9 cellular contexts compared by ENCODE assay signal in genomic region chr4:10123227-10124101, GRCh38. TPM values are rescaled to one million over a fixed set of nuclear protein-coding genes. Genes with fewer than 3 reads are reported as not detected.
A peak's percentile ranks its signal among the peaks of the same experiment; 100 is the strongest.
DNase-seq lines count a peak whose midpoint lies in the region; ATAC-seq, FAIRE-seq and TF ChIP-seq lines count a peak whose summit lies in the region.
"Had no signal": no experiment of that assay in that cellular context is flagged by ENCODE, and none has a peak within 500 bp of the region (broad histone marks: within the 10 kb centered on the region; RNA-seq: fewer than 3 reads in every experiment).

No MANE protein-coding gene starts in this region.

- no peaks in the 10 kb centered on the region for H3K36me3 Mint-ChIP-seq in activated naive CD4-positive, alpha-beta T cell treated with anti-CD3 and anti-CD28 coated beads, Interleukin-2, amount 50 U/mL, for 72 hours

- H3K27me3 ChIP-seq in heart left ventricle (no peaks in the 10 kb centered on the region), right atrium auricular region (no peaks in the 10 kb centered on the region), upper lobe of right lung (no peaks in the 10 kb centered on the region)

- peak overlapping the region; percentile 72 to 81 for H3K27ac Mint-ChIP-seq in activated naive CD4-positive, alpha-beta T cell treated with anti-CD3 and anti-CD28 coated beads, Interleukin-2, amount 50 U/mL, for 72 hours

- WGBS in heart left ventricle, 4 donors: 51 to 63% (median 59%) methylated on average over 12 of the region's 12 CpGs

- peak in 3 of 4 donors; percentile 9 to 64 (median 24) for ATAC-seq in heart left ventricle
- peak; percentile 56 to 85 for ATAC-seq in activated naive CD4-positive, alpha-beta T cell treated with anti-CD3 and anti-CD28 coated beads, Interleukin-2, amount 50 U/mL, for 72 hours
- ATAC-seq in upper lobe of right lung: peak; percentile 3
- no peak for ATAC-seq in HG03354 (IDR thresholded peaks at IDR 0.05; ENCODE audit: poor library complexity, severe bottlenecking, unreplicated experiment)
- no peak for ATAC-seq in HG03159 (IDR thresholded peaks at IDR 0.05; ENCODE audit: unreplicated experiment)
- ATAC-seq in GM18505 (IDR thresholded peaks at IDR 0.05; ENCODE audit: unreplicated experiment): no peak

- peak in 3 of 5 donors; percentile 44 to 50 (median 46) for DNase-seq in heart left ventricle
- no peak for DNase-seq in right atrium auricular region (ENCODE audit: low spot score)
- peak in 1 of 2 donors; percentile 61 for DNase-seq in activated naive CD4-positive, alpha-beta T cell treated with anti-CD3 and anti-CD28 coated beads, Interleukin-2, amount 50 U/mL, for 72 hours (ENCODE audit: low spot score in 2 of 2)
- no peak for DNase-seq in kidney
- no peak for DNase-seq in upper lobe of right lung
- DNase-seq: NCI-H526 had no signal

- H3K9ac ChIP-seq in kidney (ENCODE audit: low read length in 2 of 2): peak overlapping the region in 1 of 2 donors; percentile 22

- no peak for FAIRE-seq in kidney (lab: Jason Lieb, UNC)

- intact Hi-C loops in heart left ventricle (cut with DNase I): no loop called here
- intact Hi-C loops in kidney (cut with DNase I): no loop called here
- intact Hi-C loops in upper lobe of right lung (cut with DNase I): no loop called here

- H3K9me3 ChIP-seq in heart left ventricle: no peaks in the 10 kb centered on the region
- no peaks in the 10 kb centered on the region for H3K9me3 ChIP-seq in right atrium auricular region
- H3K9me3 ChIP-seq in kidney (ENCODE audit: control insufficient read depth in 1 of 2, low read length in 2 of 2): no peaks in the 10 kb centered on the region
- H3K9me3 ChIP-seq in upper lobe of right lung: no peaks in the 10 kb centered on the region

- H3K4me3 ChIP-seq in heart left ventricle (no peak overlapping the region), right atrium auricular region (no peak overlapping the region), kidney (ENCODE audit: low read length in 2 of 2) (no peak overlapping the region), upper lobe of right lung (no peak overlapping the region)

- TF ChIP-seq POLR2A in heart left ventricle (IDR thresholded peaks at IDR 0.05): no peak
- no peak for TF ChIP-seq POLR2A in GM18505 (IDR thresholded peaks at IDR 0.05; ENCODE audit: borderline replicate concordance, extremely low read depth, insufficient read depth, insufficient read length)

- no peaks in the 10 kb centered on the region for H3K9me3 Mint-ChIP-seq in activated naive CD4-positive, alpha-beta T cell treated with anti-CD3 and anti-CD28 coated beads, Interleukin-2, amount 50 U/mL, for 72 hours

- H3K36me3 ChIP-seq in heart left ventricle (no peaks in the 10 kb centered on the region), right atrium auricular region (no peaks in the 10 kb centered on the region), kidney (ENCODE audit: control insufficient read depth in 1 of 2, insufficient read depth in 2 of 2, low read length in 2 of 2) (no peaks in the 10 kb centered on the region), upper lobe of right lung (no peaks in the 10 kb centered on the region)

- H3K4me1 ChIP-seq in heart left ventricle (peaks cover 0 to 23% (median 11%) of the 10 kb centered on the region in 12 donors), right atrium auricular region (peaks cover 0 to 16% of the 10 kb centered on the region in 2 donors), kidney (ENCODE audit: control insufficient read depth in 1 of 2, insufficient read depth in 1 of 2, low read depth in 1 of 2, low read length in 2 of 2) (peaks cover 37 to 56% of the 10 kb centered on the region in 2 donors), upper lobe of right lung (peaks cover 20% of the 10 kb centered on the region)

- TF ChIP-seq CTCF in heart left ventricle (IDR thresholded peaks at IDR 0.05) (no peak), right atrium auricular region (IDR thresholded peaks at IDR 0.05) (no peak), kidney (IDR thresholded peaks at IDR 0.05; ENCODE audit: borderline replicate concordance, extremely low read depth, insufficient read depth) (no peak), upper lobe of right lung (IDR thresholded peaks at IDR 0.05) (no peak)

- H3K27ac ChIP-seq in heart left ventricle: peak overlapping the region in 9 of 12 donors; percentile 7 to 59 (median 39)
- H3K27ac ChIP-seq in right atrium auricular region: peak overlapping the region in 1 of 2 donors; percentile 48
- peak overlapping the region; percentile 55 to 91 for H3K27ac ChIP-seq in kidney (ENCODE audit: low read depth in 2 of 2, low read length in 2 of 2)
- H3K27ac ChIP-seq in upper lobe of right lung: peak overlapping the region; percentile 37

RNA-seq across cellular contexts. Expression of gene WDR1, which starts 6.9 kb away (rescaled TPM):
- total RNA-seq in heart left ventricle (100 to 1,000 TPM; 113 to 299 (median 185) TPM), right atrium auricular region (100 to 1,000 TPM; 109 to 216 TPM), kidney (313 TPM), upper lobe of right lung (234 TPM)
- polyA plus RNA-seq in heart left ventricle (100 to 1,000 TPM in 1 of 2 donors, 10 to 100 TPM in 1; 76.1 to 279 TPM), kidney (ENCODE audit: insufficient read depth, low read depth, low replicate concordance) (176 TPM)
- total RNA-seq in activated naive CD4-positive, alpha-beta T cell treated with anti-CD3 and anti-CD28 coated beads, Interleukin-2, amount 50 U/mL, for 72 hours: 100 to 1,000 TPM; 382 to 520 TPM

Comparison
In these comparisons a context has a peak if more than half of its experiments do, and no peak if none do; other contexts are left out.
1. DNase-seq: peak in heart left ventricle (3 of 5); none in right atrium auricular region (single experiment), kidney (single experiment) and upper lobe of right lung (single experiment).
2. ATAC-seq: peak in heart left ventricle (3 of 4), activated naive CD4-positive, alpha-beta T cell treated with anti-CD3 and anti-CD28 coated beads, Interleukin-2, amount 50 U/mL, for 72 hours (2 of 2) and upper lobe of right lung (single experiment); none in HG03354 (single experiment), HG03159 (single experiment) and GM18505 (single experiment).